23 cellular contexts compared by ENCODE assay signal in the genomic region with DNA sequence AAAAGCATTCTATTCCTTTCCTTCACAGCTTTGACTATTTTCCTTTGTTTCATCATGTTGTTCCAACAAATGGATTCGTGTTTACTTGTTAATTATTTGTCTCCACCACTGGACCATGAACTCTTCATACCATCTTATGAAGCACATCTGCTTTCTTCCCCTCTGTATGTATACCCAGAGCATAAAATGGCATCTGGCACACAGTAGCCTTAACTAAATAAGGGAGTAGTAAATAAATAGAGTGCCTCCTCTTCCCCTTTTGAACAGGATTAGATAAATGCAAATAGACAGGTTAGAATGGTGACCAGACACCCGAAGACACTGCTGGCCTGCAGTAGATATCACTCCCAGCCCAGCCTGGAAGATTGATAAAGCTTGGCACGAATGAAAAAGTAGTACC.
"Had no signal": no experiment of that assay in that cellular context is flagged by ENCODE, and none has a peak within 500 bp of the region (broad histone marks: within the 10 kb centered on the region; RNA-seq: fewer than 3 reads in every experiment).

No MANE protein-coding gene starts in this region.

- H3K4me3 Mint-ChIP-seq: activated CD8-positive, alpha-beta T cell treated with anti-CD3 and anti-CD28 coated beads, Interleukin-2, amount 10 ng/mL, durations not matched to agents 7 days and 5 days; activated naive CD8-positive, alpha-beta T cell treated with anti-CD3 and anti-CD28 coated beads, Interleukin-2, amount 50 U/mL, for 24 hours; T-helper 17 cell had no signal

- H3K9me3 Mint-ChIP-seq: activated naive CD4-positive, alpha-beta T cell treated with anti-CD3 and anti-CD28 coated beads, Interleukin-2, amount 50 U/mL, for 72 hours; activated naive CD8-positive, alpha-beta T cell treated with anti-CD3 and anti-CD28 coated beads, Interleukin-2, amount 50 U/mL, for 24 hours had no signal

- H3K27me3 Mint-ChIP-seq: activated naive CD8-positive, alpha-beta T cell treated with anti-CD3 and anti-CD28 coated beads, Interleukin-2, amount 50 U/mL, for 24 hours; T-helper 17 cell had no signal

- H3K27ac Mint-ChIP-seq: activated CD8-positive, alpha-beta T cell treated with anti-CD3 and anti-CD28 coated beads, Interleukin-2, amount 10 ng/mL, durations not matched to agents 7 days and 5 days; activated naive CD4-positive, alpha-beta T cell treated with anti-CD3 and anti-CD28 coated beads, Interleukin-2, amount 50 U/mL, for 72 hours; activated naive CD8-positive, alpha-beta T cell treated with anti-CD3 and anti-CD28 coated beads, Interleukin-2, amount 50 U/mL, for 24 hours; T-helper 17 cell had no signal

- ATAC-seq: activated CD4-positive, CD25-positive, alpha-beta regulatory T cell treated with anti-CD3 and anti-CD28 coated beads, Interleukin-2, amount 50 U/mL, for 24 hours; activated CD8-positive, alpha-beta T cell treated with anti-CD3 and anti-CD28 coated beads, Interleukin-2, amount 10 ng/mL, durations not matched to agents 7 days and 5 days; activated naive CD4-positive, alpha-beta T cell treated with anti-CD3 and anti-CD28 coated beads, Interleukin-2, amount 50 U/mL, for 72 hours; activated naive CD8-positive, alpha-beta T cell treated with anti-CD3 and anti-CD28 coated beads, Interleukin-2, amount 50 U/mL, for 24 hours; body of pancreas; T-helper 17 cell had no signal

- DNase-seq: activated CD4-positive, alpha-beta T cell treated with anti-CD3 and anti-CD28 coated beads for 4 hours; activated CD4-positive, alpha-beta T cell treated with anti-CD3 and anti-CD28 coated beads, Interleukin-2, amount 50 U/mL, for 4 hours; activated CD8-positive, alpha-beta memory T cell treated with anti-CD3 and anti-CD28 coated beads, Interleukin-2, amount 50 U/mL, for 48 hours; activated CD8-positive, alpha-beta T cell treated with anti-CD3 and anti-CD28 coated beads, Interleukin-2, amount 10 ng/mL, durations not matched to agents 7 days and 5 days; activated effector memory CD4-positive, alpha-beta T cell treated with anti-CD3 and anti-CD28 coated beads, Interleukin-2, amount 50 U/mL, for 16 hours; activated naive CD4-positive, alpha-beta T cell treated with Interleukin-2 at 50 U/mL for 16 hours; activated naive CD8-positive, alpha-beta T cell treated with anti-CD3 and anti-CD28 coated beads, Interleukin-2, amount 50 U/mL, for 24 hours; activated T-cell treated with anti-CD3 and anti-CD28 coated beads, Interleukin-2, amount 50 U/mL, for 1 hour; amniotic stem cell; body of pancreas; central memory CD4-positive, alpha-beta T cell; Kasumi-1; NCI-H1105 treated with DMSO at 0.1 percent for 48 hours; NCI-H1436 treated with DMSO at 0.1 percent for 48 hours; NCI-H187; NCI-H2081; NCI-H446 treated with DMSO at 0.1 percent for 48 hours; NCI-H526 treated with DMSO at 0.1 percent for 48 hours; SIG-M5; T-helper 17 cell; T1000 had no signal
